In genomic region chr10:132551093-132551807, GRCh38 we compare ENCODE assay signal across 10 cellular contexts. TPM values are rescaled to one million over a fixed set of nuclear protein-coding genes. Genes with fewer than 3 reads are reported as not detected.
DNase-seq lines count a peak whose midpoint lies in the region; ATAC-seq, FAIRE-seq and TF ChIP-seq lines count a peak whose summit lies in the region.
"Had no signal": no experiment of that assay in that cellular context is flagged by ENCODE, and none has a peak within 500 bp of the region (broad histone marks: within the 10 kb centered on the region; RNA-seq: fewer than 3 reads in every experiment).

No MANE protein-coding gene starts in this region.

- 68 to 78% (median 71%) methylated on average over 12 to 15 of the region's 15 CpGs for WGBS in stomach, 5 donors
- WGBS in gastroesophageal sphincter (ENCODE audit: low coverage in 1 of 2), 2 donors: no CpG with 5 or more reads among the region's 15 CpGs
- 79% methylated on average over 9 to 14 of the region's 15 CpGs for WGBS in thyroid gland, 2 donors

- peak overlapping the region; percentile 72 for H3K27ac Mint-ChIP-seq in activated naive CD8-positive, alpha-beta T cell treated with anti-CD3 and anti-CD28 coated beads, Interleukin-2, amount 50 U/mL, for 24 hours

- H3K4me1 ChIP-seq in stomach: peaks cover 29 to 86% (median 66%) of the 10 kb centered on the region in 4 donors
- peaks cover 0 to 93% (median 54%) of the 10 kb centered on the region in 3 donors for H3K4me1 ChIP-seq in gastroesophageal sphincter
- H3K4me1 ChIP-seq in thyroid gland: peaks cover 14 to 16% of the 10 kb centered on the region in 2 donors

- H3K36me3 Mint-ChIP-seq in activated naive CD8-positive, alpha-beta T cell treated with anti-CD3 and anti-CD28 coated beads, Interleukin-2, amount 50 U/mL, for 24 hours (ENCODE audit: low read depth): no peaks in the 10 kb centered on the region

- H3K4me1 Mint-ChIP-seq in activated naive CD8-positive, alpha-beta T cell treated with anti-CD3 and anti-CD28 coated beads, Interleukin-2, amount 50 U/mL, for 24 hours: peaks cover 48% of the 10 kb centered on the region

- H3K4me3 ChIP-seq in HL-60 (replicated peaks; ENCODE audit: insufficient read depth, low read length) (no peak overlapping the region), stomach (no peak overlapping the region), gastroesophageal sphincter (no peak overlapping the region), thyroid gland (replicated peaks in 1 of 3) (no peak overlapping the region)
- H3K4me3 ChIP-seq: dorsolateral prefrontal cortex, psoas muscle had no signal

- no peak for TF ChIP-seq CTCF in GM20000 (IDR thresholded peaks at IDR 0.05; ENCODE audit: extremely low read depth, missing control alignments)
- TF ChIP-seq CTCF in HL-60 (IDR thresholded peaks at IDR 0.05; ENCODE audit: insufficient read depth, low read length): peak; percentile 18
- TF ChIP-seq CTCF in stomach (IDR thresholded peaks at IDR 0.05): no peak
- TF ChIP-seq CTCF in gastroesophageal sphincter (IDR thresholded peaks at IDR 0.05): no peak
- TF ChIP-seq CTCF in thyroid gland (IDR thresholded peaks at IDR 0.05): no peak

- no peaks in the 10 kb centered on the region for H3K36me3 ChIP-seq in stomach
- no peaks in the 10 kb centered on the region for H3K36me3 ChIP-seq in gastroesophageal sphincter
- no peaks in the 10 kb centered on the region for H3K36me3 ChIP-seq in thyroid gland

- ATAC-seq in activated naive CD8-positive, alpha-beta T cell treated with anti-CD3 and anti-CD28 coated beads, Interleukin-2, amount 50 U/mL, for 24 hours: peak; percentile 49
- no peak for ATAC-seq in gastroesophageal sphincter

- no peaks in the 10 kb centered on the region for H3K9me3 Mint-ChIP-seq in activated naive CD8-positive, alpha-beta T cell treated with anti-CD3 and anti-CD28 coated beads, Interleukin-2, amount 50 U/mL, for 24 hours

- no peaks in the 10 kb centered on the region for H3K9me3 ChIP-seq in stomach
- H3K9me3 ChIP-seq in gastroesophageal sphincter: no peaks in the 10 kb centered on the region
- H3K9me3 ChIP-seq in thyroid gland: no peaks in the 10 kb centered on the region
- H3K9me3 ChIP-seq: psoas muscle had no signal

- no peaks in the 10 kb centered on the region for H3K27me3 ChIP-seq in HL-60 (ENCODE audit: insufficient read depth, poor library complexity, severe bottlenecking)
- H3K27me3 ChIP-seq in stomach: no peaks in the 10 kb centered on the region
- H3K27me3 ChIP-seq in gastroesophageal sphincter: no peaks in the 10 kb centered on the region
- H3K27me3 ChIP-seq in thyroid gland: no peaks in the 10 kb centered on the region
- H3K27me3 ChIP-seq: dorsolateral prefrontal cortex had no signal

- peak; percentile 95 for FAIRE-seq in GM12891 (lab: Jason Lieb, UNC)

- peak overlapping the region; percentile 63 for H3K4me3 Mint-ChIP-seq in activated naive CD8-positive, alpha-beta T cell treated with anti-CD3 and anti-CD28 coated beads, Interleukin-2, amount 50 U/mL, for 24 hours

- TF ChIP-seq POLR2A in GM12891 (IDR thresholded peaks at IDR 0.05; ENCODE audit: low read depth, low read length) (no peak), stomach (IDR thresholded peaks at IDR 0.05) (no peak), gastroesophageal sphincter (IDR thresholded peaks at IDR 0.05) (no peak), thyroid gland (IDR thresholded peaks at IDR 0.05) (no peak)

- DNase-seq in GM12891 (ENCODE audit: insufficient read length, low spot score) (peak; percentile 55), GM20000 (ENCODE audit: low spot score) (peak; percentile 71), HL-60 (ENCODE audit: low read depth in 1 of 2, low spot score in 1 of 2) (peak; percentile 88 to 94), stomach (no peak), C1 segment of cervical spinal cord (lab: John Stamatoyannopoulos, UW) (no peak), thyroid gland (no peak)
- DNase-seq in activated naive CD8-positive, alpha-beta T cell treated with anti-CD3 and anti-CD28 coated beads, Interleukin-2, amount 50 U/mL, for 24 hours: peak; percentile 41

- peak overlapping the region; percentile 99 for H3K27ac ChIP-seq in HL-60 (replicated peaks)
- H3K27ac ChIP-seq in stomach: peak overlapping the region in 2 of 5 donors; percentile 62 to 70
- H3K27ac ChIP-seq in gastroesophageal sphincter: no peak overlapping the region
- H3K27ac ChIP-seq in thyroid gland: no peak overlapping the region
- H3K27ac ChIP-seq: psoas muscle had no signal

- TF ChIP-seq EP300 in stomach (IDR thresholded peaks at IDR 0.05) (no peak), gastroesophageal sphincter (IDR thresholded peaks at IDR 0.05) (no peak)

- intact Hi-C loops in stomach (cut with DNase I; ENCODE audit: low total_unique reads) (no loop called here), thyroid gland (cut with DNase I) (no loop called here)

- no peaks in the 10 kb centered on the region for H3K27me3 Mint-ChIP-seq in activated naive CD8-positive, alpha-beta T cell treated with anti-CD3 and anti-CD28 coated beads, Interleukin-2, amount 50 U/mL, for 24 hours

TF ChIP-seq in GM12891, 5 proteins besides CTCF, POLR2A, EP300 and RAD21:
- no peak for TF ChIP-seq TAF1 (IDR thresholded peaks at IDR 0.05; ENCODE audit: low read depth, low read length)
- TF ChIP-seq SPI1 (IDR thresholded peaks at IDR 0.05; ENCODE audit: low read depth, low read length): no peak

RNA-seq across cellular contexts. Expression of gene INPP5A, which starts 13.7 kb away (rescaled TPM):
- 4.0 TPM for polyA plus RNA-seq in GM12891 (2012; ENCODE audit: low read depth, missing spikeins)
- total RNA-seq in stomach (10 to 100 TPM; 30.4 to 72.3 (median 50.6) TPM), gastroesophageal sphincter (100 to 1,000 TPM; 111 to 288 (median 215) TPM), thyroid gland (10 to 100 TPM; 30.4 to 75.8 (median 41.1) TPM)
- 10 to 100 TPM; 17.2 to 22.1 (median 21.8) TPM for polyA plus RNA-seq in stomach

Comparison
In these comparisons a context has a peak if more than half of its experiments do, and no peak if none do; other contexts are left out.
1. DNase-seq: peak in GM12891 (single experiment), GM20000 (single experiment), HL-60 (2 of 2) and activated naive CD8-positive, alpha-beta T cell treated with anti-CD3 and anti-CD28 coated beads, Interleukin-2, amount 50 U/mL, for 24 hours (single experiment); none in stomach (single experiment), C1 segment of cervical spinal cord (0 of 14) and thyroid gland (0 of 2).